In the genomic region with DNA sequence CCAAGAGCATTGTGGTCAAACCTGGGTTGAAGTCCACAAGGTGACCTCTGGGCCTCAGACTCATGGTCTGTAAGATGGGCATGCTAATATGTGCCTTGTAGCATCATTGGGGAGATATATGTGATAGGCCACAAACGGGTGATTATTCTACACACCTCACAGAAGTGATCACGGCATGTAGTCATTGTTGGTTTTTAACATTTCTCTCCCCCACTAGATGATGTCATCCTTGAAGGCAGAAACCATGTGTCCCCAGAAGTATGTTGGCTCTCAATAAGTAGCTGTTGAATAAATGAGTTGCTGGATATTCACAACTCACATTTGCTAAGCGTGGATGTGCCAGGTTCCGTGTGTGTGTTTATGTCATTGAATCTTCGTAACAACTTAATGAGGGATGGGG, we compare ENCODE assay signal across 23 cellular contexts. TPM values are rescaled to one million over a fixed set of nuclear protein-coding genes. Genes with fewer than 3 reads are reported as not detected.
"Had no signal": no experiment of that assay in that cellular context is flagged by ENCODE, and none has a peak within 500 bp of the region (broad histone marks: within the 10 kb centered on the region; RNA-seq: fewer than 3 reads in every experiment).

No MANE protein-coding gene starts in this region.

- H3K27ac ChIP-seq: HL-60, SJSA1, SK-N-MC had no signal

- H3K4me1 ChIP-seq: SJSA1 had no signal

- H3K4me3 ChIP-seq: SJSA1, SK-N-MC had no signal

- DNase-seq: Kasumi-1, KG1, MM.1S, NCI-H1092 treated with DMSO at 0.1 percent for 48 hours, NCI-H1436, NCI-H187, NCI-H2029, NCI-H2081 treated with DMSO at 0.1 percent for 48 hours, NCI-H2171, NCI-H226, NCI-H446, NCI-H510A, NCI-H524 treated with DMSO at 0.1 percent for 48 hours, NCI-H69, NCI-H774, Right ventricle myocardium superior, RPMI8226, SIG-M5 had no signal

- FAIRE-seq: HTR-8/SVneo, RCC 7860 had no signal

- H3K27me3 ChIP-seq: SJSA1 had no signal

- H3K9me3 ChIP-seq: SJSA1 had no signal

- H3K36me3 ChIP-seq: SJSA1 had no signal

RNA-seq across cellular contexts. Expression of gene GATA3, which starts 42.4 kb away (rescaled TPM):
- total RNA-seq: SJSA1 had no signal
